Comparison of ENCODE assay signal across 10 cellular contexts in genomic region chr12:46660276-46660675, GRCh38.
DNase-seq lines count a peak whose midpoint lies in the region; ATAC-seq and TF ChIP-seq lines count a peak whose summit lies in the region.
"Had no signal": no experiment of that assay in that cellular context is flagged by ENCODE, and none has a peak within 500 bp of the region (broad histone marks: within the 10 kb centered on the region; RNA-seq: fewer than 3 reads in every experiment).

No MANE protein-coding gene starts in this region.

- H3K4me1 ChIP-seq in heart right ventricle (peaks cover 4 to 60% (median 43%) of the 10 kb centered on the region in 9 donors), uterus (peaks cover 0 to 32% of the 10 kb centered on the region in 2 donors)
- peaks cover 0 to 9% of the 10 kb centered on the region in 2 donors for H3K4me1 ChIP-seq in naive thymus-derived CD4-positive, alpha-beta T cell (ENCODE audit: control insufficient read depth in 2 of 2, insufficient read depth in 2 of 2, low read length in 2 of 2)

- H3K36me3 ChIP-seq in heart right ventricle, result no peaks in the 10 kb centered on the region
- H3K36me3 ChIP-seq in naive thymus-derived CD4-positive, alpha-beta T cell (ENCODE audit: control insufficient read depth in 2 of 3, insufficient read depth in 3 of 3, low read length in 3 of 3), result no peaks in the 10 kb centered on the region
- H3K36me3 ChIP-seq in uterus, result no peaks in the 10 kb centered on the region

- no peak for TF ChIP-seq POLR2A in uterus (IDR thresholded peaks at IDR 0.05)

- no peaks in the 10 kb centered on the region for H3K9me3 ChIP-seq in heart right ventricle
- no peaks in the 10 kb centered on the region for H3K9me3 ChIP-seq in naive thymus-derived CD4-positive, alpha-beta T cell (ENCODE audit: control insufficient read depth in 2 of 3, low read length in 3 of 3)
- no peaks in the 10 kb centered on the region for H3K9me3 ChIP-seq in uterus

- 65 to 76% methylated on average over 1 of the region's 1 CpG for WGBS in heart right ventricle, 2 donors

- no peak for DNase-seq in heart right ventricle
- DNase-seq in Right ventricle myocardium inferior (ENCODE audit: missing footprints), result no peak
- peak; percentile 31 for DNase-seq in dedifferentiated amniotic fluid mesenchymal stem cell (ENCODE audit: extremely low spot score)
- DNase-seq in naive thymus-derived CD4-positive, alpha-beta T cell, result no peak
- DNase-seq in uterus, result no peak
- DNase-seq in AG08395 (ENCODE audit: low spot score), result no peak
- DNase-seq in HuH-7.5 (ENCODE audit: low spot score), result no peak
- DNase-seq: activated CD4-positive, alpha-beta T cell treated with anti-CD3 and anti-CD28 coated beads, Interleukin-2, amount 50 U/mL, for 48 hours; MM.1S had no signal

- H3K27ac ChIP-seq in heart right ventricle (peak overlapping the region in 9 of 10 donors; percentile 48 to 73 (median 64)), uterus (peak overlapping the region; percentile 71 to 80)
- no peak overlapping the region for H3K27ac ChIP-seq in naive thymus-derived CD4-positive, alpha-beta T cell (ENCODE audit: low read depth, low read length)

- H3K36me3 Mint-ChIP-seq in naive thymus-derived CD4-positive, alpha-beta T cell, result peaks cover 0 to 10% (median 2%) of the 10 kb centered on the region in 5 donors

- H3K9me3 Mint-ChIP-seq in naive thymus-derived CD4-positive, alpha-beta T cell, result peaks cover 0 to 3% (median 0%) of the 10 kb centered on the region in 11 donors

- no peak for ATAC-seq in heart right ventricle
- no peak for ATAC-seq in Right ventricle myocardium inferior
- ATAC-seq in naive thymus-derived CD4-positive, alpha-beta T cell, result no peak
- ATAC-seq in HG03108 (IDR thresholded peaks at IDR 0.05; ENCODE audit: unreplicated experiment), result no peak

- no peaks in the 10 kb centered on the region for H3K27me3 ChIP-seq in heart right ventricle
- no peaks in the 10 kb centered on the region for H3K27me3 ChIP-seq in naive thymus-derived CD4-positive, alpha-beta T cell (ENCODE audit: control insufficient read depth in 2 of 2, insufficient read depth in 2 of 2, low read length in 2 of 2)
- H3K27me3 ChIP-seq in uterus, result no peaks in the 10 kb centered on the region

- peak overlapping the region in 7 of 9 donors; percentile 7 to 92 (median 30) for H3K27ac Mint-ChIP-seq in naive thymus-derived CD4-positive, alpha-beta T cell

- TF ChIP-seq CTCF in heart right ventricle (IDR thresholded peaks at IDR 0.05) (no peak), uterus (IDR thresholded peaks at IDR 0.05) (no peak)

- intact Hi-C loops in heart right ventricle (cut with DNase I) (loop anchor here (1.0 to 10.0 kb wide), 14 partner anchors 187 to 669 kb away; partner anchors contain the start of genes SLC38A2 (in 4 of the 10) and SCAF11 (in 2 of the 10)), Right ventricle myocardium inferior (cut with DNase I) (loop anchor here (5.0 kb wide), 2 partner anchors 308 to 533 kb away; no protein-coding TSS in a partner anchor), uterus (cut with DNase I; ENCODE audit: low total_unique reads) (loop anchor here (10.0 kb wide), 1 partner anchor 285 kb away; the partner anchor contains the start of gene SLC38A2)
- intact Hi-C loops in naive thymus-derived CD4-positive, alpha-beta T cell (cut with micrococcal nuclease), result loop anchor here (2.0 to 10.0 kb wide), 9 partner anchors 53 to 668 kb away; partner anchors contain the start of gene SCAF11 (in 1 of the 2)

- POLR2A ChIA-PET in naive thymus-derived CD4-positive, alpha-beta T cell (lab: Charles Lee), result no interaction called here

- peak overlapping the region in 3 of 10 donors; percentile 23 to 32 (median 31) for H3K4me3 Mint-ChIP-seq in naive thymus-derived CD4-positive, alpha-beta T cell

- H3K4me1 Mint-ChIP-seq in naive thymus-derived CD4-positive, alpha-beta T cell, result peaks cover 11 to 48% (median 28%) of the 10 kb centered on the region in 7 donors

- no peaks in the 10 kb centered on the region for H3K27me3 Mint-ChIP-seq in naive thymus-derived CD4-positive, alpha-beta T cell

- H3K4me3 ChIP-seq in heart right ventricle (no peak overlapping the region), uterus (no peak overlapping the region)
- H3K4me3 ChIP-seq in naive thymus-derived CD4-positive, alpha-beta T cell (ENCODE audit: low read length), result no peak overlapping the region

- CTCF ChIA-PET in naive thymus-derived CD4-positive, alpha-beta T cell (lab: Charles Lee), result no interaction called here
